In genomic region chr2:118667366-118667765, GRCh38 we compare ENCODE assay signal across 16 cellular contexts.
"Had no signal": no experiment of that assay in that cellular context is flagged by ENCODE, and none has a peak within 500 bp of the region (broad histone marks: within the 10 kb centered on the region; RNA-seq: fewer than 3 reads in every experiment).

No MANE protein-coding gene starts in this region.

- H3K27ac ChIP-seq: dorsolateral prefrontal cortex, pancreas, uterus had no signal

- H3K4me3 Mint-ChIP-seq: activated CD4-positive, alpha-beta T cell treated with anti-CD3 and anti-CD28 coated beads, Interleukin-2, amount 10 ng/mL, durations not matched to agents 7 days and 5 days; activated naive CD4-positive, alpha-beta T cell treated with anti-CD3 and anti-CD28 coated beads for 36 hours; activated T-helper 17 cell treated with anti-CD3 and anti-CD28 coated beads, Interleukin-2, amount 50 U/mL, for 72 hours; nephron progenitor cell; stimulated activated naive CD8-positive, alpha-beta T cell treated with anti-CD3 and anti-CD28 coated beads, Interleukin-15, amount 100 ng/mL, for 72 hours had no signal

- H3K27me3 ChIP-seq: adrenal gland, esophagus muscularis mucosa, gastroesophageal sphincter, pancreas, uterus had no signal

- H3K4me3 ChIP-seq: adrenal gland, dorsolateral prefrontal cortex, esophagus muscularis mucosa, gastroesophageal sphincter, pancreas, uterus had no signal

- H3K9me3 Mint-ChIP-seq: activated CD4-positive, alpha-beta T cell treated with anti-CD3 and anti-CD28 coated beads, Interleukin-2, amount 10 ng/mL, durations not matched to agents 7 days and 5 days; activated naive CD4-positive, alpha-beta T cell treated with anti-CD3 and anti-CD28 coated beads for 36 hours; activated T-helper 17 cell treated with anti-CD3 and anti-CD28 coated beads, Interleukin-2, amount 50 U/mL, for 72 hours; nephron progenitor cell; stimulated activated naive CD8-positive, alpha-beta T cell treated with anti-CD3 and anti-CD28 coated beads, Interleukin-15, amount 100 ng/mL, for 72 hours had no signal

- DNase-seq: activated CD4-positive, alpha-beta T cell treated with anti-CD3 and anti-CD28 coated beads, Interleukin-2, amount 10 ng/mL, durations not matched to agents 7 days and 5 days; activated CD4-positive, CD25-positive, alpha-beta regulatory T cell; activated naive CD4-positive, alpha-beta T cell treated with anti-CD3 and anti-CD28 coated beads for 36 hours; activated T-cell treated with anti-CD3 and anti-CD28 coated beads for 4 hours; adrenal gland; dorsolateral prefrontal cortex; hippocampal formation; left ventricle myocardium superior; nephron progenitor cell; pancreas; stimulated activated CD4-positive, alpha-beta T cell treated with anti-CD3 and anti-CD28 coated beads, Interleukin-4, amount 100 ng/mL, for 4 hours; stimulated activated naive CD8-positive, alpha-beta T cell treated with anti-CD3 and anti-CD28 coated beads, Interleukin-15, amount 100 ng/mL, for 72 hours; uterus had no signal

- H3K36me3 ChIP-seq: adrenal gland, esophagus muscularis mucosa, gastroesophageal sphincter, pancreas, uterus had no signal

- H3K4me1 ChIP-seq: adrenal gland, pancreas, uterus had no signal

- H3K9me3 ChIP-seq: adrenal gland, esophagus muscularis mucosa, gastroesophageal sphincter, pancreas, uterus had no signal

- H3K27ac Mint-ChIP-seq: activated CD4-positive, alpha-beta T cell treated with anti-CD3 and anti-CD28 coated beads, Interleukin-2, amount 10 ng/mL, durations not matched to agents 7 days and 5 days; activated naive CD4-positive, alpha-beta T cell treated with anti-CD3 and anti-CD28 coated beads for 36 hours; activated T-helper 17 cell treated with anti-CD3 and anti-CD28 coated beads, Interleukin-2, amount 50 U/mL, for 72 hours; nephron progenitor cell; stimulated activated naive CD8-positive, alpha-beta T cell treated with anti-CD3 and anti-CD28 coated beads, Interleukin-15, amount 100 ng/mL, for 72 hours had no signal

- H3K27me3 Mint-ChIP-seq: activated CD4-positive, alpha-beta T cell treated with anti-CD3 and anti-CD28 coated beads, Interleukin-2, amount 10 ng/mL, durations not matched to agents 7 days and 5 days had no signal

- H3K4me1 Mint-ChIP-seq: activated CD4-positive, alpha-beta T cell treated with anti-CD3 and anti-CD28 coated beads, Interleukin-2, amount 10 ng/mL, durations not matched to agents 7 days and 5 days; activated T-helper 17 cell treated with anti-CD3 and anti-CD28 coated beads, Interleukin-2, amount 50 U/mL, for 72 hours; stimulated activated naive CD8-positive, alpha-beta T cell treated with anti-CD3 and anti-CD28 coated beads, Interleukin-15, amount 100 ng/mL, for 72 hours had no signal
